ENCODE assay signal across 1 cellular context in the genomic region with DNA sequence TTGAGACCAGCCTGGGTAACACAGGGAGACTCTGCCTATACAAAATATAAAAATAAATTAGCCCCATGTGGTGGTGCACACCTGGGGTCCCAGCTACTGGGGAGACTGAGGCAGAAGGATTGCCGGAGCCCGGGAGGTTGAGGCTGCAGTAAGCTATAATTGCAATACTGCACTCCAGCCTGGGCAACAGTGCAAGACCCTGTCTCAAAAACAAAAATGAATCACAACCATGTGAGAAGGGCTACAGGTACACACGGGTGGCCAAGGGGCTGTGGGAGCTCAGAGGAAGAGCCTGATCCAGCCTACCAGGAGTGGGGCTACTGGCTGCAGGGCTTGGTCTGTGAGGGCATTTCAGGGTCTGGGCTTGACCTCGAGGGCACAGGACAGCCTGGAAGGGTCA.
TF ChIP-seq lines count a peak whose summit lies in the region.

No MANE protein-coding gene starts in this region.

TF ChIP-seq in endothelial cell of umbilical vein, 7 proteins besides CTCF, POLR2A, EP300 and RAD21 (continued from another document):
- TF ChIP-seq MYC (IDR thresholded peaks at IDR 0.05; ENCODE audit: low read depth, low read length), result no peak
- TF ChIP-seq, protein P1, sequence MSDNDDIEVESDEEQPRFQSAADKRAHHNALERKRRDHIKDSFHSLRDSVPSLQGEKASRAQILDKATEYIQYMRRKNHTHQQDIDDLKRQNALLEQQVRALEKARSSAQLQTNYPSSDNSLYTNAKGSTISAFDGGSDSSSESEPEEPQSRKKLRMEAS (IDR thresholded peaks at IDR 0.05; ENCODE audit: insufficient read depth, insufficient read length), result no peak
TF ChIP-seq in endothelial cell of umbilical vein: peak in this region for 0.
